7 cellular contexts compared by ENCODE assay signal in genomic region chr2:85134255-85135065, GRCh38. TPM values are rescaled to one million over a fixed set of nuclear protein-coding genes. Genes with fewer than 3 reads are reported as not detected.
DNase-seq lines count a peak whose midpoint lies in the region; ATAC-seq and TF ChIP-seq lines count a peak whose summit lies in the region.

No MANE protein-coding gene starts in this region.

- no peaks in the 10 kb centered on the region for H3K36me3 Mint-ChIP-seq in MCF 10A (ENCODE audit: insufficient read depth, unreplicated experiment)

- H3K4me1 Mint-ChIP-seq in MCF 10A (ENCODE audit: insufficient read depth, unreplicated experiment), result no peaks in the 10 kb centered on the region

- no peaks in the 10 kb centered on the region for H3K9me3 Mint-ChIP-seq in MCF 10A (ENCODE audit: unreplicated experiment)

- DNase-seq in KBM-7 (peak; percentile 8), MCF 10A (ENCODE audit: unreplicated experiment) (no peak), islet precursor cell (peak; percentile 84), NCI-H1092 (lab: John Stamatoyannopoulos, UW) (no peak), A172 (ENCODE audit: low spot score) (no peak)
- DNase-seq in stimulated activated naive CD8-positive, alpha-beta T cell treated with anti-CD3 and anti-CD28 coated beads, Interleukin-15, Interleukin-2, amounts not matched to agents 100 U/mL and 50 U/mL, for 24 hours, result peak; percentile 10

- BruUV-seq in MCF 10A (replicated peaks; lab: Mats Ljungman, UMichigan), result no TSS peak

- peaks cover 5% of the 10 kb centered on the region for H3K27me3 Mint-ChIP-seq in MCF 10A (ENCODE audit: insufficient read depth, unreplicated experiment)

- ATAC-seq in stimulated activated naive CD8-positive, alpha-beta T cell treated with anti-CD3 and anti-CD28 coated beads, Interleukin-15, Interleukin-2, amounts not matched to agents 100 U/mL and 50 U/mL, for 24 hours, result no peak
- no peak for ATAC-seq in HG03196 (IDR thresholded peaks at IDR 0.05; ENCODE audit: unreplicated experiment)

- POLR2A ChIA-PET in MCF 10A (lab: Yijun Ruan, JAX), result no interaction called here

- in situ Hi-C loops in KBM-7 (cut with MboI; ENCODE audit: low pct_unique_long_range_greater_than_20kb, low sequenced_read_pairs), result no loop called here

- TF ChIP-seq CTCF in MCF 10A (IDR thresholded peaks at IDR 0.05; ENCODE audit: unreplicated experiment), result no peak

- H3K27ac Mint-ChIP-seq in MCF 10A (ENCODE audit: low read depth, unreplicated experiment), result no peak overlapping the region

- CTCF ChIA-PET in MCF 10A (lab: Yijun Ruan, JAX), result interaction anchor here (0.6 to 1.1 kb wide), 3 partner anchors 78 to 164 kb away, joined by 3 to 6 read pairs (median 5); no protein-coding TSS in a partner anchor

- intact Hi-C loops in MCF 10A (cut with micrococcal nuclease), result no loop called here

- H3K4me3 Mint-ChIP-seq in MCF 10A (ENCODE audit: unreplicated experiment), result peak overlapping the region; percentile 80

RNA-seq across cellular contexts. Expression of gene TCF7L1, which starts 1.3 kb away (rescaled TPM):
- 0.81 and 1.1 TPM in 2 replicates for total RNA-seq in MCF 10A (2022)
- 0.24 TPM in 1 of 2 replicates, not detected in the other for total RNA-seq in A172 (2014; rRNA removed; shearing (Covaris generic))

Comparison
In these comparisons a context has a peak if more than half of its experiments do, and no peak if none do; other contexts are left out.
1. DNase-seq: peak in KBM-7 (single experiment), islet precursor cell (single experiment) and stimulated activated naive CD8-positive, alpha-beta T cell treated with anti-CD3 and anti-CD28 coated beads, Interleukin-15, Interleukin-2, amounts not matched to agents 100 U/mL and 50 U/mL, for 24 hours (single experiment); none in MCF 10A (single experiment), NCI-H1092 (single experiment) and A172 (single experiment).